In the genomic region with DNA sequence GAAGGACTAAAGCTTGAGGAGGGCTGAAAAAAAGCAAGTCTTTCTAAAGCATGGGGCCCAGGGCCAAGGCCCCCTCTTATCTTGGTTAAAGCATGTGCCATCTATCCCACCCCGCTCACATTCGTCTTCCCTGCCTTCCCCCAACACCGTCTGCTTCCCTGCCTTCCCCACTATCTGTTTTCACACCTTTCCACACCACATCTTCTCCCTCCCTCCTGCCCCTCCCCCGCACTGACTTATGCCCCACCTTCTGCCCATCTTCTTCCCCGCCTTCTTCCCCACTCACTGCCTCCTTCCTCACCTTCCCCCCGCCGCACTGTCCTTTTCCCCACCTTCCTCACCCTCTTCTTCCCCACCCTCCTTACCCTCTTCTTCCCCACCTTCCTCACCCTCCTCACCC, we compare ENCODE assay signal across 24 cellular contexts. TPM values are rescaled to one million over a fixed set of nuclear protein-coding genes. Genes with fewer than 3 reads are reported as not detected.
DNase-seq lines count a peak whose midpoint lies in the region; ATAC-seq and TF ChIP-seq lines count a peak whose summit lies in the region.
"Had no signal": no experiment of that assay in that cellular context is flagged by ENCODE, and none has a peak within 500 bp of the region (broad histone marks: within the 10 kb centered on the region; RNA-seq: fewer than 3 reads in every experiment).

No MANE protein-coding gene starts in this region.

- H3K4me1 Mint-ChIP-seq in HFFc6 (ENCODE audit: low read depth) (peaks cover 6% of the 10 kb centered on the region), immature natural killer cell (peaks cover 23 to 25% of the 10 kb centered on the region in 2 donors)
- H3K4me1 Mint-ChIP-seq in CD4-positive, alpha-beta T cell (ENCODE audit: low read depth) = peaks cover 34% of the 10 kb centered on the region

- H3K27me3 Mint-ChIP-seq in HFFc6 (ENCODE audit: insufficient read depth) = no peaks in the 10 kb centered on the region; the same call in 1 of the 2 replicates
- H3K27me3 Mint-ChIP-seq in immature natural killer cell (ENCODE audit: low read depth in 3 of 3) = peaks cover 3 to 7% (median 6%) of the 10 kb centered on the region in 3 donors
- H3K27me3 Mint-ChIP-seq in CD4-positive, alpha-beta T cell = no peaks in the 10 kb centered on the region
- H3K27me3 Mint-ChIP-seq: dendritic cell treated with granulocyte-macrophage colony-stimulating factor and Interleukin-4, amounts not matched to agents 40 ng/mL and 50 ng/mL, for 4 days had no signal

- ATAC-seq in HG03280 (IDR thresholded peaks at IDR 0.05; ENCODE audit: unreplicated experiment) (no peak), GM21529 (IDR thresholded peaks at IDR 0.05; ENCODE audit: unreplicated experiment) (no peak)
- no peak for ATAC-seq in CD4-positive, alpha-beta T cell (ENCODE audit: poor library complexity)

- CTCF ChIA-PET in CD4-positive, alpha-beta T cell (lab: Charles Lee) = no interaction called here

- intact Hi-C loops in sigmoid colon (cut with DNase I) = loop anchor here (5.0 kb wide), 1 partner anchor 106 kb away; a partner anchor contains a TSS
- intact Hi-C loops in CD4-positive, alpha-beta T cell (cut with DNase I, micrococcal nuclease) = no loop called here

- H3K27me3 ChIP-seq in sigmoid colon = no peaks in the 10 kb centered on the region
- H3K27me3 ChIP-seq in CD4-positive, alpha-beta T cell (ENCODE audit: control insufficient read depth, insufficient read depth, low read length) = no peaks in the 10 kb centered on the region
- H3K27me3 ChIP-seq: spleen had no signal

- no peak overlapping the region for H3K4me3 ChIP-seq in sigmoid colon

- 98 to 99% methylated on average over 7 of the region's 7 CpGs for WGBS in sigmoid colon, 2 donors

- 0 out of 2 replicates have a peak overlapping the region, but pooled peaks have one; percentile 87 for H3K27ac Mint-ChIP-seq in HFFc6
- peak overlapping the region; percentile 55 to 97 (median 92) for H3K27ac Mint-ChIP-seq in immature natural killer cell
- H3K27ac Mint-ChIP-seq in CD4-positive, alpha-beta T cell = no peak overlapping the region

- in situ Hi-C loops in GM13976 (cut with MboI; ENCODE audit: low sequenced_read_pairs, unreplicated experiment) = no loop called here

- DNase-seq in GM13976 (ENCODE audit: low spot score) (peak; percentile 8), HFFc6 (no peak), immature natural killer cell (no peak), sigmoid colon (no peak)
- DNase-seq in CD4-positive, alpha-beta T cell = no peak
- DNase-seq: activated CD4-positive, CD25-positive, alpha-beta regulatory T cell treated with anti-CD3 and anti-CD28 coated beads, Interleukin-2, amount 50 U/mL, for 72 hours; activated CD8-positive, alpha-beta memory T cell treated with anti-CD3 and anti-CD28 coated beads for 24 hours; activated naive CD4-positive, alpha-beta T cell; activated T-cell treated with anti-CD3 and anti-CD28 coated beads, Interleukin-2, amount 50 U/mL, for 1 hour; CD8-positive, alpha-beta T cell; GDM1; glutamatergic neuron; KBM-7; kidney glomerular epithelial cell; NCI-H1436; NCI-H524 treated with DMSO at 0.1 percent for 48 hours; occipital lobe; spleen; stimulated activated CD4-positive, alpha-beta T cell treated with anti-CD3 and anti-CD28 coated beads, Interleukin-4, amount 100 ng/mL, for 1 hour; T-helper 1 cell had no signal

- POLR2A ChIA-PET in CD4-positive, alpha-beta T cell (lab: Charles Lee) = interaction anchor here (1.4 kb wide), 1 partner anchor 27 kb away, joined by 3 read pairs; no protein-coding TSS in a partner anchor

- no peaks in the 10 kb centered on the region for H3K4me1 ChIP-seq in sigmoid colon

- H3K9me3 Mint-ChIP-seq in HFFc6 (no peaks in the 10 kb centered on the region), immature natural killer cell (no peaks in the 10 kb centered on the region)
- H3K9me3 Mint-ChIP-seq in CD4-positive, alpha-beta T cell = no peaks in the 10 kb centered on the region
- H3K9me3 Mint-ChIP-seq: CD8-positive, alpha-beta T cell had no signal

- peaks cover 0 to 22% (median 0%) of the 10 kb centered on the region in 4 donors for H3K36me3 ChIP-seq in sigmoid colon
- H3K36me3 ChIP-seq: thoracic aorta had no signal

- no peak overlapping the region for H3K4me3 Mint-ChIP-seq in HFFc6
- no peak overlapping the region for H3K4me3 Mint-ChIP-seq in immature natural killer cell
- H3K4me3 Mint-ChIP-seq in CD4-positive, alpha-beta T cell = no peak overlapping the region

- no peak for TF ChIP-seq POLR2A in sigmoid colon (IDR thresholded peaks at IDR 0.05)

- no peak for TF ChIP-seq EP300 in sigmoid colon (IDR thresholded peaks at IDR 0.05)

- TF ChIP-seq CTCF in GM13976 (IDR thresholded peaks at IDR 0.05; ENCODE audit: borderline replicate concordance, control extremely low read depth, extremely low read depth, insufficient read depth, missing control alignments) (no peak), HFFc6 (IDR thresholded peaks at IDR 0.05) (no peak), sigmoid colon (IDR thresholded peaks at IDR 0.05) (no peak)
- no peak for TF ChIP-seq CTCF in CD4-positive, alpha-beta T cell (IDR thresholded peaks at IDR 0.05)

- H3K9me3 ChIP-seq in sigmoid colon = no peaks in the 10 kb centered on the region
- no peaks in the 10 kb centered on the region for H3K9me3 ChIP-seq in CD4-positive, alpha-beta T cell (ENCODE audit: control insufficient read depth, low read length)
- H3K9me3 ChIP-seq: spleen, thoracic aorta had no signal

- peaks cover 16% of the 10 kb centered on the region for H3K36me3 Mint-ChIP-seq in HFFc6 (ENCODE audit: low read depth)
- peaks cover 10 to 30% (median 21%) of the 10 kb centered on the region in 3 donors for H3K36me3 Mint-ChIP-seq in immature natural killer cell
- peaks cover 74% of the 10 kb centered on the region for H3K36me3 Mint-ChIP-seq in CD4-positive, alpha-beta T cell (ENCODE audit: low read depth)

- H3K27ac ChIP-seq in sigmoid colon = peak overlapping the region in 3 of 4 donors; percentile 79 to 84 (median 83)
- no peak overlapping the region for H3K27ac ChIP-seq in CD4-positive, alpha-beta T cell (ENCODE audit: low read depth, low read length)

RNA-seq across cellular contexts. Expression of a gene that starts 0.9 kb away (rescaled TPM):
- 10 to 100 TPM; 14.6 to 20.0 (median 18.3) TPM for total RNA-seq in HFFc6 (2021; fragmentation: NEBNext Ultra II Directional; extraction: Animal tissue kit (Norgen Biotek cat#: 25700))
- polyA plus RNA-seq in immature natural killer cell (1 to 10 TPM; 4.2 to 7.3 (median 5.4) TPM), sigmoid colon (1 to 10 TPM; 1.4 to 4.6 (median 3.0) TPM)
- total RNA-seq in sigmoid colon = 10 to 100 TPM in 2 of 4 donors, 1 to 10 TPM in 2; 7.3 to 13.6 (median 9.4) TPM
- 10 to 100 TPM; 17.3 to 17.9 TPM for total RNA-seq in CD4-positive, alpha-beta T cell
